ENCODE assay signal across 1 cellular context in the genomic region with DNA sequence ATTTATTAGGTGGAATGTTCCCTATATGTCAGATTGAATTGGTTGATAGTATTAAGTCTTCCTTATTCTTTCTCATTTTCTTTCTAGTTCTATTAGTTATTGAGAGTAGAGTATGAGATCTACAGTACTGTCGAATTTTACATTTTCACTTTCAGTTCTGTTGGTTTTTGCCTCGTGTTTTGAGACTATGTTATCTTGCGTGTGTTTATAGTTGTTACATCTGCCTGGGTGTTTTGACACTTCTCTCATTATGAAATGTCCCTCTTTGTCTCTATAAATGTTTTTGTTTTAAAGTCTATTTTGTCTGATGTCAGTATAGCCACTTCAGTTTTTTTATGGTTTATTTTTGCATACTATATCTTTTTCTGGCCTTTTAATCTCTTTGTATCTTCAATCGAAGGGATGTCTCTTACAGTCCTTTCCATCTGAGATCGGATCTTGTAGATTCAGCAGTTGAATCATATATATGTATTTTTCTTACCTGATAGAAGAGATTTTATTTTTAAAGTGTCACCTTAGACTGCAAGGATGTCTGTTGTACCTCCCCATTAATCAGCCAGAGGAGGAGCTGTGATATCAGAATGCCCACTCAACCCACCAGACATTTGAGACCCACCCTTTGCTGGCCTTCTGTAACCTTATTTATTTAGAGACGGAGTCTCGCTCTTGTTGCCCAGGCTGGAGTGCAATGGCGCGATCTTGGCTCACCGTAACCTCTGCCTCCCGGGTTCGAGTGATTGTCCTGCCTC.
TF ChIP-seq lines count a peak whose summit lies in the region.

No MANE protein-coding gene starts in this region.

TF ChIP-seq in WTC11, 78 proteins besides CTCF, POLR2A, EP300 and RAD21 (continued from another document):
- TF ChIP-seq ARID4B (CRISPR knock-in tag; IDR thresholded peaks at IDR 0.05; ENCODE audit: borderline replicate concordance) (no peak), ZNF671 (CRISPR knock-in tag; IDR thresholded peaks at IDR 0.05) (no peak)
